Comparison of ENCODE assay signal across 1 cellular context in genomic region chr6:30317913-30318589, GRCh38.
TF ChIP-seq lines count a peak whose summit lies in the region.

No MANE protein-coding gene starts in this region.

TF ChIP-seq in GM23338, 12 proteins besides CTCF, POLR2A, EP300 and RAD21 (continued from another document):
- TF ChIP-seq ZNF331 (CRISPR knock-in tag; IDR thresholded peaks at IDR 0.05; ENCODE audit: low read depth) (no peak), CREB1 (CRISPR knock-in tag; IDR thresholded peaks at IDR 0.05; ENCODE audit: low read depth) (no peak), JUNB (IDR thresholded peaks at IDR 0.05; ENCODE audit: unreplicated experiment) (no peak), ZNF114 (CRISPR knock-in tag; IDR thresholded peaks at IDR 0.05) (no peak), NANOG (IDR thresholded peaks at IDR 0.05; ENCODE audit: borderline replicate concordance) (no peak), EZH2phosphoT487 (IDR thresholded peaks at IDR 0.05; ENCODE audit: unreplicated experiment) (no peak), POLR2AphosphoS5 (IDR thresholded peaks at IDR 0.05; ENCODE audit: low read depth) (no peak), ZNF462 (CRISPR knock-in tag; IDR thresholded peaks at IDR 0.05) (no peak), REST (IDR thresholded peaks at IDR 0.05; ENCODE audit: unreplicated experiment) (no peak), ETS1 (IDR thresholded peaks at IDR 0.05) (no peak), STAT1 (IDR thresholded peaks at IDR 0.05; ENCODE audit: unreplicated experiment) (no peak)
